Comparison of ENCODE assay signal across 30 cellular contexts in the genomic region with DNA sequence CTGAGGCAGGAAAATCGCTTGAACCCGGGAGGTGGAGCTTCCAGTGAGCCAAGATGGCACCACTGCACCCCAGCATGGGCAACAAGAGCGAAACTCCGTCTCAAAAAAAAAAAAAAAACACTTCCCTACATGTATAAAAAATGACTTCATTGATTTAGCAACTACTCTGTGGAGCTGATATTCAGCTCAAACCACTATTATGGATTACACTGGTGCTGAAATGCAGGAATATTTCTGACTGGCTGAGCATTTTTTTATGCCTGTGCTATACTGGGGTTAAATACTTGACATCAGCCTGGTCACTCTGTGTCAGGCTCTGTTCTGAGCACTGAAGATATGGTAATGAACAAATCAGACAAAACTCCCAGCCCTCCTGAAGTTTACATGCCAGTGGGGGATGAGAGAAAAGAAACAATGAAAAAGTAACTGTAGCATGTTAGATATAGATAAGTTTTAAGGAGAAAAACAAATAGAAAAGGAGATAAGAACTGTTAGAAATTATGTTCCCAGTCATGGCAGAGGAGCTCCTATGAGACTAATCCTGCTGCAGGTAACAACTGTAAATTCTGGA.
"Had no signal": no experiment of that assay in that cellular context is flagged by ENCODE, and none has a peak within 500 bp of the region (broad histone marks: within the 10 kb centered on the region; RNA-seq: fewer than 3 reads in every experiment).

No MANE protein-coding gene starts in this region.

- H3K36me3 Mint-ChIP-seq: activated naive CD4-positive, alpha-beta T cell treated with anti-CD3 and anti-CD28 coated beads, Interleukin-2, amount 50 U/mL, for 24 hours; naive thymus-derived CD8-positive, alpha-beta T cell; neural progenitor cell; type B pancreatic cell had no signal

- H3K4me3 ChIP-seq: esophagus squamous epithelium, neural progenitor cell, right atrium auricular region, spleen, uterus had no signal

- FAIRE-seq: bronchial epithelial cell, colon, endometrium, islet of Langerhans had no signal

- H3K4me1 Mint-ChIP-seq: activated naive CD4-positive, alpha-beta T cell treated with anti-CD3 and anti-CD28 coated beads, Interleukin-2, amount 50 U/mL, for 24 hours; activated naive CD8-positive, alpha-beta T cell treated with anti-CD3 and anti-CD28 coated beads, Interleukin-2, amount 50 U/mL, for 24 hours; central memory CD8-positive, alpha-beta T cell; neural progenitor cell had no signal

- H2AFZ ChIP-seq: neural progenitor cell had no signal

- H3K9me3 Mint-ChIP-seq: activated CD8-positive, alpha-beta T cell treated with anti-CD3 and anti-CD28 coated beads for 36 hours; activated naive CD4-positive, alpha-beta T cell treated with anti-CD3 and anti-CD28 coated beads, Interleukin-2, amount 50 U/mL, for 24 hours; activated T-cell treated with anti-CD3 and anti-CD28 coated beads, Interleukin-2, amount 50 U/mL, for 4 hours; central memory CD8-positive, alpha-beta T cell had no signal

- H3K4me1 ChIP-seq: esophagus squamous epithelium, neural progenitor cell, right atrium auricular region, uterus had no signal

- H3K27ac ChIP-seq: epithelial cell of prostate, esophagus squamous epithelium, neural progenitor cell, right atrium auricular region, spleen, uterus had no signal

- H3K4me3 Mint-ChIP-seq: activated CD8-positive, alpha-beta T cell treated with anti-CD3 and anti-CD28 coated beads for 36 hours; activated naive CD4-positive, alpha-beta T cell treated with anti-CD3 and anti-CD28 coated beads, Interleukin-2, amount 50 U/mL, for 24 hours; activated naive CD8-positive, alpha-beta T cell treated with anti-CD3 and anti-CD28 coated beads, Interleukin-2, amount 50 U/mL, for 24 hours; activated T-cell treated with anti-CD3 and anti-CD28 coated beads, Interleukin-2, amount 50 U/mL, for 4 hours; activated T-helper 17 cell treated with anti-CD3 and anti-CD28 coated beads, Interleukin-2, amount 50 U/mL, for 72 hours; central memory CD8-positive, alpha-beta T cell; naive thymus-derived CD8-positive, alpha-beta T cell; neural progenitor cell; type B pancreatic cell; WTC11 had no signal

- H3K9me3 ChIP-seq: right atrium auricular region, uterus had no signal

- H3K27ac Mint-ChIP-seq: activated CD8-positive, alpha-beta T cell treated with anti-CD3 and anti-CD28 coated beads for 36 hours; activated naive CD4-positive, alpha-beta T cell treated with anti-CD3 and anti-CD28 coated beads, Interleukin-2, amount 50 U/mL, for 24 hours; activated naive CD8-positive, alpha-beta T cell treated with anti-CD3 and anti-CD28 coated beads, Interleukin-2, amount 50 U/mL, for 24 hours; activated T-helper 17 cell treated with anti-CD3 and anti-CD28 coated beads, Interleukin-2, amount 50 U/mL, for 72 hours; naive thymus-derived CD8-positive, alpha-beta T cell; neural progenitor cell; type B pancreatic cell; WTC11 had no signal

- H3K4me2 ChIP-seq: neural progenitor cell had no signal

- H3K9ac ChIP-seq: neural progenitor cell had no signal

- H3K36me3 ChIP-seq: esophagus squamous epithelium, neural progenitor cell, right atrium auricular region, spleen, uterus had no signal

- ATAC-seq: activated CD8-positive, alpha-beta T cell treated with anti-CD3 and anti-CD28 coated beads for 36 hours; activated naive CD8-positive, alpha-beta T cell treated with anti-CD3 and anti-CD28 coated beads, Interleukin-2, amount 50 U/mL, for 24 hours; activated T-cell treated with anti-CD3 and anti-CD28 coated beads, Interleukin-2, amount 50 U/mL, for 4 hours; activated T-helper 17 cell treated with anti-CD3 and anti-CD28 coated beads, Interleukin-2, amount 50 U/mL, for 72 hours; left ventricle myocardium superior; naive thymus-derived CD8-positive, alpha-beta T cell; stimulated activated naive CD8-positive, alpha-beta T cell treated with anti-CD3 and anti-CD28 coated beads, Interleukin-15, Interleukin-2, amounts not matched to agents 100 U/mL and 50 U/mL, for 24 hours; WTC11 had no signal

- H3K27me3 Mint-ChIP-seq: activated CD8-positive, alpha-beta T cell treated with anti-CD3 and anti-CD28 coated beads for 36 hours; activated naive CD4-positive, alpha-beta T cell treated with anti-CD3 and anti-CD28 coated beads, Interleukin-2, amount 50 U/mL, for 24 hours; activated naive CD8-positive, alpha-beta T cell treated with anti-CD3 and anti-CD28 coated beads, Interleukin-2, amount 50 U/mL, for 24 hours; activated T-helper 17 cell treated with anti-CD3 and anti-CD28 coated beads, Interleukin-2, amount 50 U/mL, for 72 hours had no signal

- H3K27me3 ChIP-seq: esophagus squamous epithelium, neural progenitor cell, right atrium auricular region, spleen, uterus had no signal

- DNase-seq: activated CD4-positive, alpha-beta T cell treated with anti-CD3 and anti-CD28 coated beads for 1 hour; activated CD4-positive, alpha-beta T cell treated with anti-CD3 and anti-CD28 coated beads, Interleukin-2, amount 50 U/mL, for 1 hour; activated CD8-positive, alpha-beta T cell treated with anti-CD3 and anti-CD28 coated beads for 36 hours; activated naive CD8-positive, alpha-beta T cell treated with anti-CD3 and anti-CD28 coated beads, Interleukin-2, amount 50 U/mL, for 24 hours; activated T-cell treated with anti-CD3 and anti-CD28 coated beads, Interleukin-2, amount 50 U/mL, for 4 hours; dermis blood vessel endothelial cell; effector CD4-positive, alpha-beta T cell; esophagus squamous epithelium; foreskin melanocyte; left ventricle myocardium superior; mammary epithelial cell; midbrain; naive thymus-derived CD8-positive, alpha-beta T cell; occipital lobe; spleen; stimulated activated naive CD8-positive, alpha-beta T cell treated with anti-CD3 and anti-CD28 coated beads, Interleukin-15, Interleukin-2, amounts not matched to agents 100 U/mL and 50 U/mL, for 24 hours; T-helper 2 cell; uterus had no signal
